8 cellular contexts compared by ENCODE assay signal in the genomic region with DNA sequence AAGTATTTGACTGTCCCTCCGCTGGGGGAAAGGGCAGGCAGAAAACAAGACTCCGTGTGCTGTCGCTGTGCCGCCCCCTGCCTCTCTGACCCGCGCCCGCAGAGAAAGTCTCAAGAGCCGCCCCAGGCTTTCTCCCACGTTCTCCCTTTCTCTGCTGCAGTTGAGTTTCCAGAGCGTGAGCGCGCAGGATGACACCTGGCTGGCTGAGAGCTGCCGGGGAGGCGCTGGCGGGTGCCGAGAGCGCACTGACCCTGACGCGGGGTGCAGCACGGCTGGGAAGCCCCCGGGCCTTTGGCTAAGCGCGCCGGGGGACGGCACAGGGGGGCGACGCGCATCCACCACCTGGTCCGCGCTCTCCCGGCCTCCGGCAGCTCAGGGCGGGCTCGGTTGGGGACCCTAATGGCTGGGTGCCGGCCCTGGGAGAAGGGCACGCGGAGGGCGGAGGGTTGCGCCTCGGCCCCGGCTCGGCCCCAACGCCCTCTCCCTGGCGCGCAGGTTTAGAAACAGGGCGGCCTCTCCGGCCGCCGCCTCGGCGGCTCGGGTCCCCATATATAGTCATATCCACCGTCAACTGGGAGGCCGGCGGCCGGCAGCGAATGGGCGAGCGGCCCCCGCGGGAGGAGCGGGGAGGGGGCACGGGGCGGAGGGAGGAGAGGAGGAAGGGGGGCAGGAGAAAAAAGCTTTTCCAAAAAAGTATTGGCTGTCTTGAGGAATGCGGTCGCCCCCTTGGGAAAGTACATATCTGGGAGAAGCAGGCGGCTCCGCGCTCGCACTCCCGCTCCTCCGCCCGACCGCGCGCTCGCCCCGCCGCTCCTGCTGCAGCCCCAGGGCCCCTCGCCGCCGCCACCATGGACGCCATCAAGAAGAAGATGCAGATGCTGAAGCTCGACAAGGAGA. TPM values are rescaled to one million over a fixed set of nuclear protein-coding genes. Genes with fewer than 3 reads are reported as not detected.
A peak's percentile ranks its signal among the peaks of the same experiment; 100 is the strongest.
DNase-seq lines count a peak whose midpoint lies in the region; ATAC-seq lines count a peak whose summit lies in the region.

A gene (plus strand): TSS at position 766 of the 897 bp plus-strand sequence. CDS start 83 bp downstream, at position 849.

- intact Hi-C loops in head of caudate nucleus (cut with DNase I): no loop called here

- H3K4me1 Mint-ChIP-seq in activated naive CD8-positive, alpha-beta T cell treated with anti-CD3 and anti-CD28 coated beads for 36 hours: peaks cover 8% of the 10 kb centered on the region

- peaks cover 65% of the 10 kb centered on the region for H3K27me3 Mint-ChIP-seq in activated naive CD8-positive, alpha-beta T cell treated with anti-CD3 and anti-CD28 coated beads for 36 hours

- ATAC-seq in GM21723 (IDR thresholded peaks at IDR 0.05; ENCODE audit: unreplicated experiment): no peak

- H3K9me3 Mint-ChIP-seq in activated naive CD8-positive, alpha-beta T cell treated with anti-CD3 and anti-CD28 coated beads for 36 hours: no peaks in the 10 kb centered on the region

- no peaks in the 10 kb centered on the region for H3K36me3 Mint-ChIP-seq in activated naive CD8-positive, alpha-beta T cell treated with anti-CD3 and anti-CD28 coated beads for 36 hours

- no peak within 1 kb of the TSS for H3K27ac Mint-ChIP-seq in activated naive CD8-positive, alpha-beta T cell treated with anti-CD3 and anti-CD28 coated beads for 36 hours

- peak; percentile 96 for DNase-seq in Daoy (ENCODE audit: low read depth)
- peak; percentile 93 for DNase-seq in M059J (ENCODE audit: low read depth)
- peak; percentile 16 for DNase-seq in activated naive CD8-positive, alpha-beta T cell treated with anti-CD3 and anti-CD28 coated beads for 36 hours
- DNase-seq in head of caudate nucleus: peak in 39 of 42 donors; percentile 30 to 87 (median 60)
- peak; percentile 69 for DNase-seq in non-pigmented ciliary epithelial cell (ENCODE audit: low read depth)
- DNase-seq in GDM1 (lab: John Stamatoyannopoulos, UW): no peak
- DNase-seq in NCI-H446 (lab: John Stamatoyannopoulos, UW): no peak

- peak within 1 kb of the TSS; percentile 69 for H3K4me3 Mint-ChIP-seq in activated naive CD8-positive, alpha-beta T cell treated with anti-CD3 and anti-CD28 coated beads for 36 hours

RNA-seq across cellular contexts. Expression of the gene that starts here (rescaled TPM):
- total RNA-seq in Daoy (2014; rRNA removed; shearing (Covaris generic)): 1,551 and 1,952 TPM in 2 replicates
- total RNA-seq in M059J (2014; rRNA removed; shearing (Covaris generic)): 1,051 and 1,337 TPM in 2 replicates
- total RNA-seq in activated naive CD8-positive, alpha-beta T cell treated with anti-CD3 and anti-CD28 coated beads for 36 hours: 1 to 10 TPM; 5.1 to 5.4 TPM

Comparison
In these comparisons a context has a peak if more than half of its experiments do, and no peak if none do; other contexts are left out.
1. RNA of the gene that starts here (total RNA-seq): 1,551 to 1,952 TPM in Daoy and 1,051 to 1,337 TPM in M059J; 5.1 to 5.4 TPM in activated naive CD8-positive, alpha-beta T cell treated with anti-CD3 and anti-CD28 coated beads for 36 hours; every median in the first group is over 100 times any median in the second.
2. DNase-seq: peak in Daoy (single experiment), M059J (single experiment), activated naive CD8-positive, alpha-beta T cell treated with anti-CD3 and anti-CD28 coated beads for 36 hours (single experiment), head of caudate nucleus (39 of 42) and non-pigmented ciliary epithelial cell (single experiment); none in GDM1 (single experiment) and NCI-H446 (0 of 2).